In the genomic region with DNA sequence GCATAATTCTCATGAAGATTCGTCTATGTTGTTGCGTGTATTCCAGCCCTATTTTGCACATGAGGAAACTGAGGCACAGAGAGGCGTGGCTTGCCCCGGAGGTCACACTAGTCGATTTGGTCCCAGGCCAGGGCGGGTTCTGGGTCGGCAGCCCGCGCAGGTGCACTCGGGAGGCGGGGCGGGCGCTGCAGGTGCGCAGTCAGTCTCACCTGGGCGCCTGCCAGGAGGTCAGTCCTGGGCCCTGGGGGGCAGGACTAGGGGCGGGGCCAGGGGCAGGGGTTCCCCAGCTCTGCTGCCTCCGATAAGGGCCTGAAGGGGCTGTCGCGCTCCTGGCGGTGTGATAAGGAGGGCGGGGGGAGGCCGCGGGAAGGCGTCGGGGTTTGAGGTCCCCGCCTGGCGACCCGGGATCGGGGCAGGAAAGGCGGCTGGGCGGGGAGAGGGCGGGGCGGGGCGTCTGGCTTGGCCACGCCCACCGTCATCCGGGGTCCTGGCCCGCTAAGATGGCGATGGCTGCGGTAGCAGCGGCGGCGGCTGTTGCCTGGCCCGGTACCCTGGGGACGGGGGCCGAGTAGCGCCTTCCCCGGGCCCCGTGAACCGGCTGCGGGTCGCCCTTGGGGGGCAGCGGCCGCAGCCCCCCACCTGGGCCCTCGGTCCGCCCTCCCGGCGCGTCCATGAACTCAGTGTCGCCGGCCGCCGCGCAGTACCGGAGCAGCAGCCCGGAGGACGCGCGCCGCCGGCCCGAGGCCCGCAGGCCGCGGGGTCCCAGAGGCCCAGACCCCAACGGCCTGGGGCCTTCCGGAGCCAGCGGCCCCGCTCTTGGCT, we compare ENCODE assay signal across 8 cellular contexts. TPM values are rescaled to one million over a fixed set of nuclear protein-coding genes. Genes with fewer than 3 reads are reported as not detected.
DNase-seq lines count a peak whose midpoint lies in the region; ATAC-seq and TF ChIP-seq lines count a peak whose summit lies in the region.

Gene ATG4D, plus strand, starts transcription at position 485 of the 822 bp plus-strand sequence. Its CDS starts 187 bp downstream, at position 672.

- ATAC-seq in HG03159 (IDR thresholded peaks at IDR 0.05; ENCODE audit: unreplicated experiment) (peak; percentile 65), left lung (peak; percentile 93)

- CTCF ChIA-PET in activated CD4-positive, alpha-beta T cell treated with anti-CD3 and anti-CD28 coated beads, Interleukin-2, amount 10 ng/mL, durations not matched to agents 7 days and 5 days (lab: Charles Lee) = interaction anchor here (0.8 to 1.4 kb wide), 4 partner anchors 10 to 156 kb away, joined by 3 to 6 read pairs (median 4); no protein-coding TSS in a partner anchor

- TF ChIP-seq CTCF in left lung (IDR thresholded peaks at IDR 0.05) = no peak

- peaks cover 0 to 6% of the 10 kb centered on the region in 2 donors for H3K27me3 ChIP-seq in left lung

- peak within 1 kb of the TSS; percentile 77 to 85 for H3K27ac ChIP-seq in left lung

- H3K27me3 Mint-ChIP-seq in activated CD4-positive, alpha-beta T cell treated with anti-CD3 and anti-CD28 coated beads, Interleukin-2, amount 10 ng/mL, durations not matched to agents 7 days and 5 days = peaks cover 12% of the 10 kb centered on the region

- peaks cover 7 to 41% of the 10 kb centered on the region in 2 donors for H3K4me1 ChIP-seq in left lung

- peak within 1 kb of the TSS; percentile 90 for H3K27ac Mint-ChIP-seq in activated CD4-positive, alpha-beta T cell treated with anti-CD3 and anti-CD28 coated beads, Interleukin-2, amount 10 ng/mL, durations not matched to agents 7 days and 5 days

- H3K4me3 Mint-ChIP-seq in activated CD4-positive, alpha-beta T cell treated with anti-CD3 and anti-CD28 coated beads, Interleukin-2, amount 10 ng/mL, durations not matched to agents 7 days and 5 days = peak within 1 kb of the TSS; percentile 89

- H3K9me3 Mint-ChIP-seq in activated CD4-positive, alpha-beta T cell treated with anti-CD3 and anti-CD28 coated beads, Interleukin-2, amount 10 ng/mL, durations not matched to agents 7 days and 5 days = no peaks in the 10 kb centered on the region

- peaks cover 19% of the 10 kb centered on the region for H3K4me1 Mint-ChIP-seq in activated CD4-positive, alpha-beta T cell treated with anti-CD3 and anti-CD28 coated beads, Interleukin-2, amount 10 ng/mL, durations not matched to agents 7 days and 5 days

- H3K9me3 ChIP-seq in left lung = no peaks in the 10 kb centered on the region

- DNase-seq in NCI-H524 (lab: John Stamatoyannopoulos, UW) (peak; percentile 49 to 68), NCI-H524 treated with DMSO at 0.1 percent for 48 hours (lab: John Stamatoyannopoulos, UW) (no peak), NCI-H460 (ENCODE audit: extremely low read depth, low read depth) (no peak), dedifferentiated amniotic fluid mesenchymal stem cell (ENCODE audit: extremely low spot score) (peak; percentile 52), left lung (peak; percentile 89 to 95)
- DNase-seq in activated CD4-positive, alpha-beta T cell treated with anti-CD3 and anti-CD28 coated beads, Interleukin-2, amount 10 ng/mL, durations not matched to agents 7 days and 5 days = peak; percentile 78
- peak; percentile 69 for DNase-seq in stimulated activated CD4-positive, alpha-beta T cell treated with anti-CD3 and anti-CD28 coated beads, Interleukin-2, amount 100 ng/mL, for 4 hours (ENCODE audit: low read depth)

- H3K36me3 Mint-ChIP-seq in activated CD4-positive, alpha-beta T cell treated with anti-CD3 and anti-CD28 coated beads, Interleukin-2, amount 10 ng/mL, durations not matched to agents 7 days and 5 days (ENCODE audit: low read depth) = peaks cover 10% of the 10 kb centered on the region

- intact Hi-C loops in left lung (cut with DNase I) = no loop called here

- peak within 1 kb of the TSS; percentile 87 to 92 for H3K4me3 ChIP-seq in left lung

- H3K36me3 ChIP-seq in left lung = peaks cover 0 to 23% of the 10 kb centered on the region in 2 donors

- POLR2A ChIA-PET in activated CD4-positive, alpha-beta T cell treated with anti-CD3 and anti-CD28 coated beads, Interleukin-2, amount 10 ng/mL, durations not matched to agents 7 days and 5 days (lab: Charles Lee) = no interaction called here

RNA-seq across cellular contexts. Expression of gene ATG4D, which starts in this region (rescaled TPM):
- 27.4 and 38.9 TPM in 2 replicates for total RNA-seq in NCI-H460 (2014; rRNA removed; shearing (Covaris generic))
- polyA plus RNA-seq in NCI-H460 (2014; cell fraction: nucleus; rRNA removed) = 38.6 and 79.2 TPM in 2 replicates
- 10 to 100 TPM; 40.0 to 41.4 TPM for total RNA-seq in activated CD4-positive, alpha-beta T cell treated with anti-CD3 and anti-CD28 coated beads, Interleukin-2, amount 10 ng/mL, durations not matched to agents 7 days and 5 days
- total RNA-seq in left lung = 10 to 100 TPM; 25.0 to 27.4 TPM

Comparison
In these comparisons a context has a peak if more than half of its experiments do, and no peak if none do; other contexts are left out.
1. DNase-seq: peak in NCI-H524 (2 of 2), activated CD4-positive, alpha-beta T cell treated with anti-CD3 and anti-CD28 coated beads, Interleukin-2, amount 10 ng/mL, durations not matched to agents 7 days and 5 days (single experiment), dedifferentiated amniotic fluid mesenchymal stem cell (single experiment), left lung (2 of 2) and stimulated activated CD4-positive, alpha-beta T cell treated with anti-CD3 and anti-CD28 coated beads, Interleukin-2, amount 100 ng/mL, for 4 hours (single experiment); none in NCI-H524 treated with DMSO at 0.1 percent for 48 hours (single experiment) and NCI-H460 (single experiment).